ENCODE assay signal across 18 cellular contexts in genomic region chr10:133281628-133282372, GRCh38.
"Had no signal": no experiment of that assay in that cellular context is flagged by ENCODE, and none has a peak within 500 bp of the region (broad histone marks: within the 10 kb centered on the region; RNA-seq: fewer than 3 reads in every experiment).

No MANE protein-coding gene starts in this region.

- H3K27me3 Mint-ChIP-seq: naive thymus-derived CD8-positive, alpha-beta T cell; type B pancreatic cell had no signal

- H3K9me3 ChIP-seq: esophagus muscularis mucosa, gastrocnemius medialis, heart right ventricle, mucosa of descending colon, psoas muscle, suprapubic skin, thyroid gland had no signal

- H3K4me2 ChIP-seq: neural progenitor cell had no signal

- H2AFZ ChIP-seq: neural progenitor cell had no signal

- H3K27me3 ChIP-seq: thyroid gland had no signal

- H3K4me3 ChIP-seq: esophagus muscularis mucosa, gastrocnemius medialis, heart right ventricle, mucosa of descending colon, neural progenitor cell, psoas muscle, suprapubic skin, thyroid gland had no signal

- H3K4me3 Mint-ChIP-seq: naive thymus-derived CD8-positive, alpha-beta T cell; neural progenitor cell; type B pancreatic cell had no signal

- H3K27ac Mint-ChIP-seq: neural progenitor cell, type B pancreatic cell had no signal

- H3K9me3 Mint-ChIP-seq: naive thymus-derived CD8-positive, alpha-beta T cell; neural progenitor cell; type B pancreatic cell had no signal

- H3K36me3 ChIP-seq: neural progenitor cell had no signal

- DNase-seq: cortex of kidney; effector memory CD4-positive, alpha-beta T cell; gastrocnemius medialis; heart right ventricle; hypothalamus; islet precursor cell; mammary epithelial cell; mucosa of descending colon; naive thymus-derived CD8-positive, alpha-beta T cell; psoas muscle; retina; stimulated activated naive CD4-positive, alpha-beta T cell treated with Interleukin-2 at 50 U/mL for 16 hours; thyroid gland had no signal

- H3K27ac ChIP-seq: epithelial cell of prostate, esophagus muscularis mucosa, gastrocnemius medialis, heart right ventricle, neural progenitor cell, psoas muscle, suprapubic skin, thyroid gland had no signal

- H3K4me1 ChIP-seq: gastrocnemius medialis, psoas muscle had no signal

- H3K9ac ChIP-seq: neural progenitor cell had no signal
